ENCODE assay signal across 8 cellular contexts in the genomic region with DNA sequence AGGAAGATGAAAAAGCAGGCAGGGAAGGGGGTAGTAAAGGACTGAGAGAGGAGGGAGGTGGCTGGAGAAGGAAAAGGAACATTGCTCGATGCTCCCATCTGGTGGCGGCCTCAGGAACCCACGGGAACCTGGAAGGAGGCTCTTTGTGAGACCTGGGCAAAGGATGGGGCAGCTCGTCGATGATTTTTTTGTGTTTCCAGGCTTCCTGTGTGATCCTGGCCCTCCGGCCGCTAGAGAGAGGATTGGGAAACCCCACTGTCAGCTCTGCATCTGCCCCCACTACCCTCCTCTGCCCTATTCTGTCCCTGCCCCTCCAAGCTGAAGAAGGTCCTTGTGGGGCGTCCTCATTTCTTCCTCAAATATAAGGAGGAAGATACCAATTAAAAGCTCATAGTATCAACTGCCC. TPM values are rescaled to one million over a fixed set of nuclear protein-coding genes. Genes with fewer than 3 reads are reported as not detected.
DNase-seq lines count a peak whose midpoint lies in the region; ATAC-seq and TF ChIP-seq lines count a peak whose summit lies in the region.

No MANE protein-coding gene starts in this region.

- no peak for ATAC-seq in GM18511 (IDR thresholded peaks at IDR 0.05; ENCODE audit: unreplicated experiment)

- no peak overlapping the region for H2AFZ ChIP-seq in mesenchymal stem cell (ENCODE audit: low read depth, low read length)

- H2BK5ac ChIP-seq in mesenchymal stem cell (ENCODE audit: low read depth, low read length, poor library complexity, severe bottlenecking), result no peak overlapping the region

- H3K4me1 ChIP-seq in BE2C (peaks cover 2% of the 10 kb centered on the region; the same call in 1 of the 2 replicates), HAP-1 (no peaks in the 10 kb centered on the region), mesenchymal stem cell (ENCODE audit: control insufficient read depth, insufficient read depth, low read depth, low read length) (peaks cover 8% of the 10 kb centered on the region), stomach (peaks cover 0 to 3% (median 0%) of the 10 kb centered on the region in 4 donors)

- no peak overlapping the region for H2BK12ac ChIP-seq in mesenchymal stem cell (ENCODE audit: low read length in 2 of 2)

- H3K9me3 ChIP-seq in BE2C (no peaks in the 10 kb centered on the region), HAP-1 (no peaks in the 10 kb centered on the region), mesenchymal stem cell (ENCODE audit: control insufficient read depth, low read length) (no peaks in the 10 kb centered on the region), stomach (no peaks in the 10 kb centered on the region)

- H3K27me3 ChIP-seq in BE2C (no peaks in the 10 kb centered on the region), HAP-1 (ENCODE audit: low read depth) (no peaks in the 10 kb centered on the region), mesenchymal stem cell (ENCODE audit: control insufficient read depth in 1 of 2, insufficient read depth in 1 of 2, low read length in 2 of 2) (peaks cover 0 to 4% of the 10 kb centered on the region in 2 experiments), stomach (no peaks in the 10 kb centered on the region)

- H3K14ac ChIP-seq in mesenchymal stem cell (ENCODE audit: low read length in 2 of 2), result no peak overlapping the region

- H3K4me3 ChIP-seq in BE2C (ENCODE audit: low read depth, low read length), result no peak overlapping the region
- no peak overlapping the region for H3K4me3 ChIP-seq in HAP-1
- H3K4me3 ChIP-seq in mesenchymal stem cell (ENCODE audit: insufficient read depth in 1 of 2, low read depth in 1 of 2, low read length in 2 of 2), result no peak overlapping the region
- H3K4me3 ChIP-seq in stomach, result no peak overlapping the region

- H3K4me3 Mint-ChIP-seq in activated CD4-positive, alpha-beta T cell treated with anti-CD3 and anti-CD28 coated beads, Interleukin-2, amount 10 ng/mL, durations not matched to agents 7 days and 5 days, result no peak overlapping the region

- no peak overlapping the region for H3K27ac Mint-ChIP-seq in activated CD4-positive, alpha-beta T cell treated with anti-CD3 and anti-CD28 coated beads, Interleukin-2, amount 10 ng/mL, durations not matched to agents 7 days and 5 days

- POLR2A ChIA-PET in activated CD4-positive, alpha-beta T cell treated with anti-CD3 and anti-CD28 coated beads, Interleukin-2, amount 10 ng/mL, durations not matched to agents 7 days and 5 days (lab: Charles Lee), result no interaction called here

- H3K23ac ChIP-seq in mesenchymal stem cell (ENCODE audit: low read length in 2 of 2), result no peak overlapping the region

- TF ChIP-seq CTCF in BE2C (IDR thresholded peaks at IDR 0.05; ENCODE audit: low read depth, low read length) (peak; percentile 88), stomach (IDR thresholded peaks at IDR 0.05) (peak in 5 of 7 experiments; percentile 69 to 91 (median 82))

- H3K9ac ChIP-seq in mesenchymal stem cell (ENCODE audit: low read length), result no peak overlapping the region

- H3K27me3 Mint-ChIP-seq in activated CD4-positive, alpha-beta T cell treated with anti-CD3 and anti-CD28 coated beads, Interleukin-2, amount 10 ng/mL, durations not matched to agents 7 days and 5 days, result no peaks in the 10 kb centered on the region

- in situ Hi-C loops in HAP-1 (cut with MboI; ENCODE audit: low sequenced_read_pairs), result loop anchor here (5.0 kb wide), 2 partner anchors 55 to 295 kb away; a partner anchor contains a TSS

- intact Hi-C loops in stomach (cut with DNase I; ENCODE audit: low total_unique reads), result loop anchor here (5.0 to 10.0 kb wide), 2 partner anchors 55 to 297 kb away; a partner anchor contains a TSS

- H3K9me3 Mint-ChIP-seq in activated CD4-positive, alpha-beta T cell treated with anti-CD3 and anti-CD28 coated beads, Interleukin-2, amount 10 ng/mL, durations not matched to agents 7 days and 5 days, result no peaks in the 10 kb centered on the region

- no peak overlapping the region for H3K4me2 ChIP-seq in mesenchymal stem cell (ENCODE audit: low read length, poor library complexity, severe bottlenecking)

- H2BK15ac ChIP-seq in mesenchymal stem cell (ENCODE audit: low read depth, poor library complexity, severe bottlenecking), result no peak overlapping the region

- CTCF ChIA-PET in activated CD4-positive, alpha-beta T cell treated with anti-CD3 and anti-CD28 coated beads, Interleukin-2, amount 10 ng/mL, durations not matched to agents 7 days and 5 days (lab: Charles Lee), result interaction anchor here (0.8 to 4.0 kb wide), 6 partner anchors 10 to 128 kb away, joined by 3 to 27 read pairs (median 5); no protein-coding TSS in a partner anchor

- H4K91ac ChIP-seq in mesenchymal stem cell (ENCODE audit: low read length), result no peak overlapping the region

- no peaks in the 10 kb centered on the region for H3K36me3 Mint-ChIP-seq in activated CD4-positive, alpha-beta T cell treated with anti-CD3 and anti-CD28 coated beads, Interleukin-2, amount 10 ng/mL, durations not matched to agents 7 days and 5 days (ENCODE audit: low read depth)

- H3K18ac ChIP-seq in mesenchymal stem cell (ENCODE audit: low read depth in 1 of 2, low read length in 2 of 2), result no peak overlapping the region

- no peak for TF ChIP-seq EP300 in stomach (IDR thresholded peaks at IDR 0.05)

- no peak overlapping the region for H4K8ac ChIP-seq in mesenchymal stem cell (ENCODE audit: low read length)

- WGBS in mesenchymal stem cell, result 5% methylated on average over 7 of the region's 8 CpGs
- WGBS in stomach, 5 donors, result 13 to 19% (median 14%) methylated on average over 6 to 8 of the region's 8 CpGs

- H3K4ac ChIP-seq in mesenchymal stem cell (ENCODE audit: low read depth in 1 of 2, low read length in 2 of 2), result no peak overlapping the region

- H2AK5ac ChIP-seq in mesenchymal stem cell (ENCODE audit: low read length, severe bottlenecking), result no peak overlapping the region

- TF ChIP-seq POLR2A in stomach (IDR thresholded peaks at IDR 0.05), result no peak

- peak; percentile 82 for DNase-seq in BE2C
- DNase-seq in HAP-1 (ENCODE audit: low spot score in 2 of 2), result peak; percentile 73 to 83
- DNase-seq in NCI-H510A (lab: John Stamatoyannopoulos, UW), result peak; percentile 32
- peak; percentile 61 for DNase-seq in activated CD4-positive, alpha-beta T cell treated with anti-CD3 and anti-CD28 coated beads, Interleukin-2, amount 10 ng/mL, durations not matched to agents 7 days and 5 days
- DNase-seq in effector CD8-positive, alpha-beta T cell (lab: John Stamatoyannopoulos, UW), result peak; percentile 5
- peak; percentile 71 for DNase-seq in mesenchymal stem cell
- DNase-seq in stomach, result peak; percentile 75

- H2BK120ac ChIP-seq in mesenchymal stem cell (ENCODE audit: low read depth, low read length), result no peak overlapping the region

- H3K27ac ChIP-seq in mesenchymal stem cell (ENCODE audit: low read length, poor library complexity, severe bottlenecking), result no peak overlapping the region
- H3K27ac ChIP-seq in stomach, result no peak overlapping the region

- H3K36me3 ChIP-seq in BE2C (no peaks in the 10 kb centered on the region), HAP-1 (replicated peaks) (no peaks in the 10 kb centered on the region), mesenchymal stem cell (ENCODE audit: control insufficient read depth in 1 of 2, insufficient read depth in 2 of 2, low read depth in 1 of 2, low read length in 2 of 2) (no peaks in the 10 kb centered on the region), stomach (no peaks in the 10 kb centered on the region)

- peaks cover 2% of the 10 kb centered on the region for H3K4me1 Mint-ChIP-seq in activated CD4-positive, alpha-beta T cell treated with anti-CD3 and anti-CD28 coated beads, Interleukin-2, amount 10 ng/mL, durations not matched to agents 7 days and 5 days

- no peaks in the 10 kb centered on the region for H3K79me1 ChIP-seq in mesenchymal stem cell (replicated peaks; ENCODE audit: low read length, poor library complexity, severe bottlenecking)

RNA-seq across cellular contexts. Expression of a gene that starts 6.6 kb away (rescaled TPM):
- 0.32 TPM for polyA plus RNA-seq in BE2C (2012; ENCODE audit: insufficient read depth, insufficient read length, low read depth)
- total RNA-seq in activated CD4-positive, alpha-beta T cell treated with anti-CD3 and anti-CD28 coated beads, Interleukin-2, amount 10 ng/mL, durations not matched to agents 7 days and 5 days, result not detected
- not detected for polyA plus RNA-seq in mesenchymal stem cell (2013, experiment 1 of 2)
- not detected for polyA plus RNA-seq in mesenchymal stem cell (2013, experiment 2 of 2)
- total RNA-seq in stomach, result under 1 TPM in 1 of 5 donors, not detected in 4; 0.37 TPM
- under 1 TPM; 0.05 to 0.46 (median 0.06) TPM for polyA plus RNA-seq in stomach

RNA-seq across cellular contexts. Expression of a gene that starts 24.2 kb away (rescaled TPM):
- 55.7 TPM for polyA plus RNA-seq in BE2C (2012; ENCODE audit: insufficient read depth, insufficient read length, low read depth)
- total RNA-seq in activated CD4-positive, alpha-beta T cell treated with anti-CD3 and anti-CD28 coated beads, Interleukin-2, amount 10 ng/mL, durations not matched to agents 7 days and 5 days, result 10 to 100 TPM; 81.8 to 99.0 TPM
- polyA plus RNA-seq in mesenchymal stem cell (2013, experiment 1 of 2), result 78.1 TPM
- polyA plus RNA-seq in mesenchymal stem cell (2013, experiment 2 of 2), result 81.9 TPM
- 100 to 1,000 TPM in 3 of 5 donors, 10 to 100 TPM in 2; 69.4 to 346 (median 100) TPM for total RNA-seq in stomach
- polyA plus RNA-seq in stomach, result 10 to 100 TPM; 30.1 to 40.0 (median 39.9) TPM

Comparison
In these comparisons a context has a peak if more than half of its experiments do, and no peak if none do; other contexts are left out.
1. DNase-seq: peak in every context shown above with its lines; median percentile 82 in BE2C; 78 in HAP-1; 75 in stomach; 71 in mesenchymal stem cell; 61 in activated CD4-positive, alpha-beta T cell treated with anti-CD3 and anti-CD28 coated beads, Interleukin-2, amount 10 ng/mL, durations not matched to agents 7 days and 5 days; 32 in NCI-H510A; 5 in effector CD8-positive, alpha-beta T cell.